8 cellular contexts compared by ENCODE assay signal in genomic region chr1:1273535-1274298, GRCh38. TPM values are rescaled to one million over a fixed set of nuclear protein-coding genes. Genes with fewer than 3 reads are reported as not detected.
A peak's percentile ranks its signal among the peaks of the same experiment; 100 is the strongest.
DNase-seq lines count a peak whose midpoint lies in the region; ATAC-seq and TF ChIP-seq lines count a peak whose summit lies in the region.

UBE2J2 (minus strand) TSS chr1:1273854; CDS start chr1:1267992, 5,862 bp downstream.

- H4K20me1 ChIP-seq in osteoblast (ENCODE audit: insufficient read depth, low read length): peaks cover 26% of the 10 kb centered on the region

- intact Hi-C loops in testis (cut with DNase I; ENCODE audit: low total_unique reads): no loop called here

- peak; percentile 87 for DNase-seq in EL
- peak; percentile 78 to 97 for DNase-seq in HAP-1 (ENCODE audit: low spot score in 2 of 2)
- DNase-seq in MV-4-11 (lab: John Stamatoyannopoulos, UW): peak; percentile 81
- DNase-seq in SKM-1 (lab: John Stamatoyannopoulos, UW; ENCODE audit: unreplicated experiment): peak; percentile 72
- peak; percentile 90 to 92 for DNase-seq in activated naive CD4-positive, alpha-beta T cell treated with anti-CD3 and anti-CD28 coated beads, Interleukin-2, amount 50 U/mL, for 72 hours (ENCODE audit: low spot score in 2 of 2)
- peak; percentile 92 for DNase-seq in glomerular visceral epithelial cell (ENCODE audit: extremely low spot score)
- peak; percentile 100 for DNase-seq in osteoblast (ENCODE audit: insufficient read length, low spot score, missing footprints)
- DNase-seq in testis: peak; percentile 96

- H3K4me1 ChIP-seq in HAP-1 (peaks cover 17% of the 10 kb centered on the region), osteoblast (ENCODE audit: insufficient read depth, low read length) (peaks cover 23% of the 10 kb centered on the region), testis (peaks cover 36% of the 10 kb centered on the region)

- TF ChIP-seq POLR2A in testis (IDR thresholded peaks at IDR 0.05): peak; percentile 45

- peak; percentile 97 to 98 for ATAC-seq in activated naive CD4-positive, alpha-beta T cell treated with anti-CD3 and anti-CD28 coated beads, Interleukin-2, amount 50 U/mL, for 72 hours

- TF ChIP-seq CTCF in osteoblast (IDR thresholded peaks at IDR 0.05; ENCODE audit: extremely low read depth, low read depth, low read length) (no peak), testis (IDR thresholded peaks at IDR 0.05) (no peak)

- H3K27ac Mint-ChIP-seq in activated naive CD4-positive, alpha-beta T cell treated with anti-CD3 and anti-CD28 coated beads, Interleukin-2, amount 50 U/mL, for 72 hours: peak within 1 kb of the TSS; percentile 89 to 93

- H3K9me3 Mint-ChIP-seq in activated naive CD4-positive, alpha-beta T cell treated with anti-CD3 and anti-CD28 coated beads, Interleukin-2, amount 50 U/mL, for 72 hours: no peaks in the 10 kb centered on the region

- H3K4me2 ChIP-seq in osteoblast (ENCODE audit: insufficient read depth, low read length): peak within 1 kb of the TSS; percentile 99

- H3K4me3 ChIP-seq in HAP-1: peak within 1 kb of the TSS; percentile 81
- peak within 1 kb of the TSS; percentile 80 for H3K4me3 ChIP-seq in osteoblast (ENCODE audit: insufficient read depth, low read length)
- peak within 1 kb of the TSS; percentile 93 to 100 for H3K4me3 ChIP-seq in testis

- WGBS in testis, 2 donors: 0 to 1% methylated on average over 2 to 59 of the region's 103 CpGs

- H3K79me2 ChIP-seq in osteoblast (ENCODE audit: insufficient read depth, low read length): peaks cover 51% of the 10 kb centered on the region

- peaks cover 13 to 14% of the 10 kb centered on the region in 2 donors for H3K36me3 Mint-ChIP-seq in activated naive CD4-positive, alpha-beta T cell treated with anti-CD3 and anti-CD28 coated beads, Interleukin-2, amount 50 U/mL, for 72 hours

- H3K27ac ChIP-seq in osteoblast (ENCODE audit: low read depth, low read length): peak within 1 kb of the TSS; percentile 91
- peak within 1 kb of the TSS; percentile 84 for H3K27ac ChIP-seq in testis

- H3K36me3 ChIP-seq in HAP-1 (replicated peaks): peaks cover 21% of the 10 kb centered on the region
- H3K36me3 ChIP-seq in osteoblast (ENCODE audit: insufficient read depth, low read length): peaks cover 11% of the 10 kb centered on the region
- H3K36me3 ChIP-seq in testis (ENCODE audit: low read depth, missing control alignments): no peaks in the 10 kb centered on the region

- H3K27me3 ChIP-seq in HAP-1 (ENCODE audit: low read depth) (no peaks in the 10 kb centered on the region), osteoblast (ENCODE audit: insufficient read depth, low read length) (no peaks in the 10 kb centered on the region), testis (no peaks in the 10 kb centered on the region)

- H3K9me3 ChIP-seq in HAP-1 (peaks cover 14% of the 10 kb centered on the region; the same call in 1 of the 2 replicates), osteoblast (ENCODE audit: low read depth, low read length) (no peaks in the 10 kb centered on the region), testis (no peaks in the 10 kb centered on the region)

- in situ Hi-C loops in HAP-1 (cut with MboI; ENCODE audit: low sequenced_read_pairs): no loop called here

- peak within 1 kb of the TSS; percentile 56 for H2AFZ ChIP-seq in osteoblast (ENCODE audit: low read length)

RNA-seq across cellular contexts. Expression of gene UBE2J2, which starts in this region (rescaled TPM):
- total RNA-seq in activated naive CD4-positive, alpha-beta T cell treated with anti-CD3 and anti-CD28 coated beads, Interleukin-2, amount 50 U/mL, for 72 hours: 10 to 100 TPM; 59.4 to 80.5 TPM
- 31.2 and 32.6 TPM in 2 replicates for total RNA-seq in osteoblast
- 100 to 1,000 TPM; 133 to 139 TPM for total RNA-seq in testis
- polyA plus RNA-seq in testis (ENCODE audit: insufficient read depth, low read depth, low replicate concordance): 203 TPM

Comparison
In these comparisons a context has a peak if more than half of its experiments do, and no peak if none do; other contexts are left out.
1. Peak in every context shown above with its lines: DNase-seq, ATAC-seq, H3K4me3 ChIP-seq and H3K27ac ChIP-seq.